11 cellular contexts compared by ENCODE assay signal in the genomic region with DNA sequence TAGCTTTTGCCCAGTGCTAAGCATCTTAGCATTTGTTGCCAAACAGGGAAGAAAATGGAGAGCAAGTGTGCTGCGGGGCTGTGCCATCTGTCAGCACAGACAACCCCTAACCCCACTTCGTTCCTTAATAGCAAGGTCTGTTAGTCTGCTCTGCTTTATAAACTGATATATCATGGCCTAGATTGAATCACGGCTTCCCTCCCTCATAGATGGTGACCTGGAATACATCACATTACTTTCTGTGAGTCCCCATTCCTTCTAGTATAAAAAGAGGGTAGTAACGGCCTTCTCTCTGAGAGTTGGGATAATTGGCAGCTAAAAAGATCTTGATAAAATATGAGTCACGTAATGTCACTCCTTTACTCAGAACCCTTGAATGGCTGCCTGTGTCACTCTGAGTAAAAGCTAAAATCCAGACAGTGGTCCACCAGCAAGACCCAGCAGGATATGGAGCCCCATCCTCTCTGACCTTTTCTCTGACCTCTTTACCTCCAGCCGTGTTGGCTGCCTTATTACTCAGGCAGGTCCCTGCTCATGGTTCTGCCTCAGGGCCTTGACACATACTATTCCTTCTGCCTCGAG.
DNase-seq lines count a peak whose midpoint lies in the region; ATAC-seq and TF ChIP-seq lines count a peak whose summit lies in the region.
"Had no signal": no experiment of that assay in that cellular context is flagged by ENCODE, and none has a peak within 500 bp of the region (broad histone marks: within the 10 kb centered on the region; RNA-seq: fewer than 3 reads in every experiment).

No MANE protein-coding gene starts in this region.

- H3K4me1 Mint-ChIP-seq in activated CD8-positive, alpha-beta T cell treated with anti-CD3 and anti-CD28 coated beads, Interleukin-2, amount 10 ng/mL, durations not matched to agents 7 days and 5 days (ENCODE audit: low read depth), result peaks cover 4% of the 10 kb centered on the region

- no peak overlapping the region for H3K4me3 Mint-ChIP-seq in activated CD8-positive, alpha-beta T cell treated with anti-CD3 and anti-CD28 coated beads, Interleukin-2, amount 10 ng/mL, durations not matched to agents 7 days and 5 days

- no peaks in the 10 kb centered on the region for H3K9me3 Mint-ChIP-seq in activated CD8-positive, alpha-beta T cell treated with anti-CD3 and anti-CD28 coated beads, Interleukin-2, amount 10 ng/mL, durations not matched to agents 7 days and 5 days (ENCODE audit: insufficient read depth)

- POLR2A ChIA-PET in activated CD8-positive, alpha-beta T cell treated with anti-CD3 and anti-CD28 coated beads, Interleukin-2, amount 10 ng/mL, durations not matched to agents 7 days and 5 days (lab: Charles Lee), result no interaction called here

- ATAC-seq in Right ventricle myocardium inferior (no peak), SK-N-SH treated with all-trans-retinoic acid at 6 μM for 48 hours (peak; percentile 86), HG03097 (IDR thresholded peaks at IDR 0.05; ENCODE audit: low FRiP score, unreplicated experiment) (no peak), HG03039 (IDR thresholded peaks at IDR 0.05; ENCODE audit: unreplicated experiment) (no peak)
- ATAC-seq in activated CD8-positive, alpha-beta T cell treated with anti-CD3 and anti-CD28 coated beads, Interleukin-2, amount 10 ng/mL, durations not matched to agents 7 days and 5 days, result no peak

- intact Hi-C loops in left ventricle myocardium inferior (cut with micrococcal nuclease), result no loop called here
- intact Hi-C loops in Right ventricle myocardium inferior (cut with DNase I), result no loop called here

- H3K27ac ChIP-seq in left ventricle myocardium inferior (replicated peaks), result peak overlapping the region; percentile 62
- H3K27ac ChIP-seq: tibial artery had no signal

- peaks cover 44% of the 10 kb centered on the region for H3K4me1 ChIP-seq in left ventricle myocardium inferior

- no peaks in the 10 kb centered on the region for H3K9me3 ChIP-seq in left ventricle myocardium inferior (replicated peaks)
- H3K9me3 ChIP-seq: tibial artery had no signal

- DNase-seq in left ventricle myocardium inferior (no peak), Right ventricle myocardium inferior (ENCODE audit: missing footprints) (no peak), islet precursor cell (peak; percentile 87), DMS153 treated with DMSO at 0.1 percent for 48 hours (lab: John Stamatoyannopoulos, UW; ENCODE audit: unreplicated experiment) (no peak)
- DNase-seq in activated CD8-positive, alpha-beta T cell treated with anti-CD3 and anti-CD28 coated beads, Interleukin-2, amount 10 ng/mL, durations not matched to agents 7 days and 5 days, result no peak
- DNase-seq: activated CD4-positive, CD25-positive, alpha-beta regulatory T cell treated with anti-CD3 and anti-CD28 coated beads, Interleukin-2, amount 50 U/mL, for 72 hours; NK-92 treated with Interleukin-12 subunit alpha and Interleukin-12 subunit beta, amount 100 ng/mL, for 24 hours; tibial artery had no signal

- H3K27me3 Mint-ChIP-seq in activated CD8-positive, alpha-beta T cell treated with anti-CD3 and anti-CD28 coated beads, Interleukin-2, amount 10 ng/mL, durations not matched to agents 7 days and 5 days (ENCODE audit: low read depth), result peaks cover 3% of the 10 kb centered on the region

- no peaks in the 10 kb centered on the region for H3K27me3 ChIP-seq in left ventricle myocardium inferior (ENCODE audit: low read depth)
- H3K27me3 ChIP-seq: tibial artery had no signal

- H3K27ac Mint-ChIP-seq in activated CD8-positive, alpha-beta T cell treated with anti-CD3 and anti-CD28 coated beads, Interleukin-2, amount 10 ng/mL, durations not matched to agents 7 days and 5 days, result no peak overlapping the region

- CTCF ChIA-PET in activated CD8-positive, alpha-beta T cell treated with anti-CD3 and anti-CD28 coated beads, Interleukin-2, amount 10 ng/mL, durations not matched to agents 7 days and 5 days (lab: Charles Lee), result interaction anchor here (1.4 kb wide), 1 partner anchor 22 kb away, joined by 5 read pairs; no protein-coding TSS in a partner anchor

- no peaks in the 10 kb centered on the region for H3K36me3 ChIP-seq in left ventricle myocardium inferior
- H3K36me3 ChIP-seq: tibial artery had no signal

- no peak overlapping the region for H3K4me3 ChIP-seq in left ventricle myocardium inferior
- H3K4me3 ChIP-seq: tibial artery had no signal

- TF ChIP-seq CTCF in left ventricle myocardium inferior (IDR thresholded peaks at IDR 0.05; ENCODE audit: borderline replicate concordance), result no peak

- H3K36me3 Mint-ChIP-seq in activated CD8-positive, alpha-beta T cell treated with anti-CD3 and anti-CD28 coated beads, Interleukin-2, amount 10 ng/mL, durations not matched to agents 7 days and 5 days (ENCODE audit: low read depth), result no peaks in the 10 kb centered on the region

TF ChIP-seq in SK-N-SH treated with all-trans-retinoic acid at 6 μM for 48 hours, 23 proteins besides CTCF, POLR2A, EP300 and RAD21:
- TF ChIP-seq GLIS3 (CRISPR knock-in tag; IDR thresholded peaks at IDR 0.05), result 0 out of 2 replicates have a peak, but pooled peaks have one; percentile 66
- peak; percentile 72 for TF ChIP-seq TOX (CRISPR knock-in tag; IDR thresholded peaks at IDR 0.05; ENCODE audit: borderline replicate concordance)
- peak; percentile 81 for TF ChIP-seq TCF4 (CRISPR knock-in tag; IDR thresholded peaks at IDR 0.05; ENCODE audit: borderline replicate concordance)
- TF ChIP-seq ESRRG (CRISPR knock-in tag; IDR thresholded peaks at IDR 0.05), result peak; percentile 53; the same call in 1 of the 2 replicates
- TF ChIP-seq, protein P1, sequence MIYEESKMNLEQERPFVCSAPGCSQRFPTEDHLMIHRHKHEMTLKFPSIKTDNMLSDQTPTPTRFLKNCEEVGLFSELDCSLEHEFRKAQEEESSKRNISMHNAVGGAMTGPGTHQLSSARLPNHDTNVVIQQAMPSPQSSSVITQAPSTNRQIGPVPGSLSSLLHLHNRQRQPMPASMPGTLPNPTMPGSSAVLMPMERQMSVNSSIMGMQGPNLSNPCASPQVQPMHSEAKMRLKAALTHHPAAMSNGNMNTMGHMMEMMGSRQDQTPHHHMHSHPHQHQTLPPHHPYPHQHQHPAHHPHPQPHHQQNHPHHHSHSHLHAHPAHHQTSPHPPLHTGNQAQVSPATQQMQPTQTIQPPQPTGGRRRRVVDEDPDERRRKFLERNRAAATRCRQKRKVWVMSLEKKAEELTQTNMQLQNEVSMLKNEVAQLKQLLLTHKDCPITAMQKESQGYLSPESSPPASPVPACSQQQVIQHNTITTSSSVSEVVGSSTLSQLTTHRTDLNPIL (CRISPR knock-in tag; IDR thresholded peaks at IDR 0.05; ENCODE audit: low read depth), result no peak; the same call in 1 of the 2 replicates
- TF ChIP-seq SNAI2 (CRISPR knock-in tag; IDR thresholded peaks at IDR 0.05), result peak; percentile 25; the same call in 1 of the 2 replicates
- TF ChIP-seq ZNF8 (CRISPR knock-in tag; IDR thresholded peaks at IDR 0.05), result peak; percentile 22; the same call in 1 of the 2 replicates
- TF ChIP-seq, protein P2, sequence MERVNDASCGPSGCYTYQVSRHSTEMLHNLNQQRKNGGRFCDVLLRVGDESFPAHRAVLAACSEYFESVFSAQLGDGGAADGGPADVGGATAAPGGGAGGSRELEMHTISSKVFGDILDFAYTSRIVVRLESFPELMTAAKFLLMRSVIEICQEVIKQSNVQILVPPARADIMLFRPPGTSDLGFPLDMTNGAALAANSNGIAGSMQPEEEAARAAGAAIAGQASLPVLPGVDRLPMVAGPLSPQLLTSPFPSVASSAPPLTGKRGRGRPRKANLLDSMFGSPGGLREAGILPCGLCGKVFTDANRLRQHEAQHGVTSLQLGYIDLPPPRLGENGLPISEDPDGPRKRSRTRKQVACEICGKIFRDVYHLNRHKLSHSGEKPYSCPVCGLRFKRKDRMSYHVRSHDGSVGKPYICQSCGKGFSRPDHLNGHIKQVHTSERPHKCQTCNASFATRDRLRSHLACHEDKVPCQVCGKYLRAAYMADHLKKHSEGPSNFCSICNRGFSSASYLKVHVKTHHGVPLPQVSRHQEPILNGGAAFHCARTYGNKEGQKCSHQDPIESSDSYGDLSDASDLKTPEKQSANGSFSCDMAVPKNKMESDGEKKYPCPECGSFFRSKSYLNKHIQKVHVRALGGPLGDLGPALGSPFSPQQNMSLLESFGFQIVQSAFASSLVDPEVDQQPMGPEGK (CRISPR knock-in tag; IDR thresholded peaks at IDR 0.05; ENCODE audit: borderline replicate concordance), result 0 out of 2 replicates have a peak, but pooled peaks have one; percentile 18
- TF ChIP-seq ZFP3 (CRISPR knock-in tag; IDR thresholded peaks at IDR 0.05), result peak; percentile 39; the same call in 1 of the 2 replicates
- TF ChIP-seq, protein P3, sequence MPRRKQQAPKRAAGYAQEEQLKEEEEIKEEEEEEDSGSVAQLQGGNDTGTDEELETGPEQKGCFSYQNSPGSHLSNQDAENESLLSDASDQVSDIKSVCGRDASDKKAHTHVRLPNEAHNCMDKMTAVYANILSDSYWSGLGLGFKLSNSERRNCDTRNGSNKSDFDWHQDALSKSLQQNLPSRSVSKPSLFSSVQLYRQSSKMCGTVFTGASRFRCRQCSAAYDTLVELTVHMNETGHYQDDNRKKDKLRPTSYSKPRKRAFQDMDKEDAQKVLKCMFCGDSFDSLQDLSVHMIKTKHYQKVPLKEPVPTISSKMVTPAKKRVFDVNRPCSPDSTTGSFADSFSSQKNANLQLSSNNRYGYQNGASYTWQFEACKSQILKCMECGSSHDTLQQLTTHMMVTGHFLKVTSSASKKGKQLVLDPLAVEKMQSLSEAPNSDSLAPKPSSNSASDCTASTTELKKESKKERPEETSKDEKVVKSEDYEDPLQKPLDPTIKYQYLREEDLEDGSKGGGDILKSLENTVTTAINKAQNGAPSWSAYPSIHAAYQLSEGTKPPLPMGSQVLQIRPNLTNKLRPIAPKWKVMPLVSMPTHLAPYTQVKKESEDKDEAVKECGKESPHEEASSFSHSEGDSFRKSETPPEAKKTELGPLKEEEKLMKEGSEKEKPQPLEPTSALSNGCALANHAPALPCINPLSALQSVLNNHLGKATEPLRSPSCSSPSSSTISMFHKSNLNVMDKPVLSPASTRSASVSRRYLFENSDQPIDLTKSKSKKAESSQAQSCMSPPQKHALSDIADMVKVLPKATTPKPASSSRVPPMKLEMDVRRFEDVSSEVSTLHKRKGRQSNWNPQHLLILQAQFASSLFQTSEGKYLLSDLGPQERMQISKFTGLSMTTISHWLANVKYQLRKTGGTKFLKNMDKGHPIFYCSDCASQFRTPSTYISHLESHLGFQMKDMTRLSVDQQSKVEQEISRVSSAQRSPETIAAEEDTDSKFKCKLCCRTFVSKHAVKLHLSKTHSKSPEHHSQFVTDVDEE (CRISPR knock-in tag; IDR thresholded peaks at IDR 0.05), result peak; percentile 89; the same call in 1 of the 2 replicates
- TF ChIP-seq ZC3H10 (CRISPR knock-in tag; IDR thresholded peaks at IDR 0.05), result no peak
- peak; percentile 96 for TF ChIP-seq ISL1 (CRISPR knock-in tag; IDR thresholded peaks at IDR 0.05)
- TF ChIP-seq RARB (CRISPR knock-in tag; IDR thresholded peaks at IDR 0.05), result peak; percentile 80; the same call in 1 of the 2 replicates
- TF ChIP-seq ARNTL (CRISPR knock-in tag; IDR thresholded peaks at IDR 0.05; ENCODE audit: borderline replicate concordance, low read depth), result no peak
- no peak for TF ChIP-seq CSDC2 (CRISPR knock-in tag; IDR thresholded peaks at IDR 0.05)
